ENCODE assay signal across 1 cellular context in the genomic region with DNA sequence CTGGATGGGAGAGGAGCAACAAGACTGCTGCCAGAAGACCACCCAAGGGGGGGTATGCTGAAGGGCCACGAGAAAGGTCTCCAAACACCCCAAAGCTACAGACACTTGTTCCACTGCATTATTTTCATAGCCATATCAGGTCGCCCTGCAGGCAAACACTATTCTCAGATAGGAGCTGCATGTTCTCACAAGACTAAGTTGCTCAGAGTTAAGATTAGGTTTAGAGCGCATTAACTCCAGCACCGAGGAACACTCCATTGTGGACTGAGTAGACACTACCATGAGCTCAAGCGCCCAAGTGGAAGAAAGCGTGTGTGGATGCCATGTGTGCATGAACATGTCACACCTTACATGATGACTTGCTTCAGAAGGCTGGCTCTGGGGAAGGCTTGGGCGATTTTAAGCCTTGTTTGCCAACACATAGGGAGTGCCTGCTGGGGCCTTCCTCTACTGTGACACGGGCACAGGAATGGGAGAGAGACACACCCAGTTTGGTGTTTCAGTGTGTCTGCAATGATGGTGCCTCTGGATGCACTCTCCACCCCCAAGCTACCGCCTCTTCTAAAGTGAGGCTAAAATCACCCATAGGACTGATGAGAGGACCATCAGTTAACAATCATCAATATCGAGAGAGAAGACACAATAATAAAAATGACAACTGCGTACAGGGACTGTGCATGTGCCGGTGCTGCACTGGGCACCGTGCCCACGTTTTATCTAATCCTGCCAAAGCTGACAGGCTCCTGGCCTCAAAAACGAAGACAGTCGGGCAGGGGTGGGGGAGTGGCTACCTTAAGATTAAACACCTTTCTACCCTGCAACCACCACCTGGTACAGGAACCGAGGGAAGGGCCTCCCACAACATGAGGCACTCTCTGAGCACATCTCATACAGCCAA.
TF ChIP-seq lines count a peak whose summit lies in the region.

No MANE protein-coding gene starts in this region.

TF ChIP-seq in WTC11, 78 proteins besides CTCF, POLR2A, EP300 and RAD21 (continued from another document):
- TF ChIP-seq, protein P1, sequence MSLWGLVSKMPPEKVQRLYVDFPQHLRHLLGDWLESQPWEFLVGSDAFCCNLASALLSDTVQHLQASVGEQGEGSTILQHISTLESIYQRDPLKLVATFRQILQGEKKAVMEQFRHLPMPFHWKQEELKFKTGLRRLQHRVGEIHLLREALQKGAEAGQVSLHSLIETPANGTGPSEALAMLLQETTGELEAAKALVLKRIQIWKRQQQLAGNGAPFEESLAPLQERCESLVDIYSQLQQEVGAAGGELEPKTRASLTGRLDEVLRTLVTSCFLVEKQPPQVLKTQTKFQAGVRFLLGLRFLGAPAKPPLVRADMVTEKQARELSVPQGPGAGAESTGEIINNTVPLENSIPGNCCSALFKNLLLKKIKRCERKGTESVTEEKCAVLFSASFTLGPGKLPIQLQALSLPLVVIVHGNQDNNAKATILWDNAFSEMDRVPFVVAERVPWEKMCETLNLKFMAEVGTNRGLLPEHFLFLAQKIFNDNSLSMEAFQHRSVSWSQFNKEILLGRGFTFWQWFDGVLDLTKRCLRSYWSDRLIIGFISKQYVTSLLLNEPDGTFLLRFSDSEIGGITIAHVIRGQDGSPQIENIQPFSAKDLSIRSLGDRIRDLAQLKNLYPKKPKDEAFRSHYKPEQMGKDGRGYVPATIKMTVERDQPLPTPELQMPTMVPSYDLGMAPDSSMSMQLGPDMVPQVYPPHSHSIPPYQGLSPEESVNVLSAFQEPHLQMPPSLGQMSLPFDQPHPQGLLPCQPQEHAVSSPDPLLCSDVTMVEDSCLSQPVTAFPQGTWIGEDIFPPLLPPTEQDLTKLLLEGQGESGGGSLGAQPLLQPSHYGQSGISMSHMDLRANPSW (CRISPR knock-in tag; conservative IDR thresholded peaks at IDR 0.05; ENCODE audit: low read depth) = no peak
- TF ChIP-seq ZBTB43 (CRISPR knock-in tag; IDR thresholded peaks at IDR 0.05) (no peak), ATF3 (CRISPR knock-in tag; conservative IDR thresholded peaks at IDR 0.05) (no peak), KAT7 (CRISPR knock-in tag; IDR thresholded peaks at IDR 0.05; ENCODE audit: borderline replicate concordance) (no peak), ZNF532 (CRISPR knock-in tag; IDR thresholded peaks at IDR 0.05; ENCODE audit: borderline replicate concordance) (no peak), NR1H2 (CRISPR knock-in tag; IDR thresholded peaks at IDR 0.05) (no peak), ZSCAN18 (CRISPR knock-in tag; IDR thresholded peaks at IDR 0.05) (no peak), E2F1 (CRISPR knock-in tag; IDR thresholded peaks at IDR 0.05) (no peak), CREM (CRISPR knock-in tag; IDR thresholded peaks at IDR 0.05) (no peak), ZNF263 (CRISPR knock-in tag; IDR thresholded peaks at IDR 0.05; ENCODE audit: low read depth) (no peak)
- TF ChIP-seq, protein P2, sequence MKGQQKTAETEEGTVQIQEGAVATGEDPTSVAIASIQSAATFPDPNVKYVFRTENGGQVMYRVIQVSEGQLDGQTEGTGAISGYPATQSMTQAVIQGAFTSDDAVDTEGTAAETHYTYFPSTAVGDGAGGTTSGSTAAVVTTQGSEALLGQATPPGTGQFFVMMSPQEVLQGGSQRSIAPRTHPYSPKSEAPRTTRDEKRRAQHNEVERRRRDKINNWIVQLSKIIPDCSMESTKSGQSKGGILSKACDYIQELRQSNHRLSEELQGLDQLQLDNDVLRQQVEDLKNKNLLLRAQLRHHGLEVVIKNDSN (CRISPR knock-in tag; IDR thresholded peaks at IDR 0.05) = no peak
